Comparison of ENCODE assay signal across 9 cellular contexts in the genomic region with DNA sequence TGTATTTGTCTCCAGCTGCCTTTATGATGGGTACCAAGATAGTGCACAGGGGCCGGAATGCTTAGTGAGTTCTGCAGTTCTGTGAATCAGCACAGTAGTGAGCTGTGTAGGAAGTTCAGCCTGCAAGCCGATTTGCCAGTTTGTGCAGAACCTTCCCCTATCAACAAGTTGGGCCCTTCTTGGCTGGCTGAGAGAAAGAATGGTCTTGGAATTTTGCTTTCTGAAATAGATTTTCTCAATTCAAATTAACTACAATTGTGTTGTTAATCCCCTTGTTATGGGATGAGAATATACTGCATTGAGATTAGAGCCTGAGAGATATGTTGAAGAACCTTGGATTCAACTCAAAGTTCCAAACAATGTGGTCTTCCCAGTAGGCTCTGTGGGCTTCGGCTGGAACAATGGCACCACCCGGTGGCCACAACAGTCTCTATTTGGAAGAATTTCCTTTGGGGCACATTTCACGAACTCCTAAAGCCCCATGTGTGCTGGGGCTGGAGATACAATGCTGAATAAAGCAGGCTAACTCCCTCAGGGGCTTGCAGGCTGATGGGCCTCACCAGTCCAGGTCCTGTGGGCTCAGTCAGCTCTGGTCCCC. TPM values are rescaled to one million over a fixed set of nuclear protein-coding genes. Genes with fewer than 3 reads are reported as not detected.
DNase-seq lines count a peak whose midpoint lies in the region; ATAC-seq, FAIRE-seq and TF ChIP-seq lines count a peak whose summit lies in the region.
"Had no signal": no experiment of that assay in that cellular context is flagged by ENCODE, and none has a peak within 500 bp of the region (broad histone marks: within the 10 kb centered on the region; RNA-seq: fewer than 3 reads in every experiment).

No MANE protein-coding gene starts in this region.

- DNase-seq in DMS79 treated with DMSO at 0.1 percent for 48 hours (lab: John Stamatoyannopoulos, UW), result peak; percentile 74
- peak; percentile 51 to 56 for DNase-seq in NOMO-1 (lab: John Stamatoyannopoulos, UW; ENCODE audit: unreplicated experiment in 2 of 2)
- peak; percentile 34 for DNase-seq in endothelial cell of umbilical vein (ENCODE audit: low read depth, low spot score)
- DNase-seq in midbrain (lab: John Stamatoyannopoulos, UW), result peak; percentile 13
- DNase-seq in effector memory CD8-positive, alpha-beta T cell, result no peak

- H3K4me1 Mint-ChIP-seq in effector memory CD8-positive, alpha-beta T cell (ENCODE audit: low read depth in 2 of 2), result no peaks in the 10 kb centered on the region

- H3K79me2 ChIP-seq in endothelial cell of umbilical vein (ENCODE audit: control insufficient read depth, insufficient read depth, low read length), result no peaks in the 10 kb centered on the region

- no peak overlapping the region for H3K27ac ChIP-seq in endothelial cell of umbilical vein (ENCODE audit: insufficient read depth, low read depth, low read length)

- no peak overlapping the region for H3K4me3 ChIP-seq in endothelial cell of umbilical vein (replicated peaks in 1 of 3; ENCODE audit: insufficient read depth in 1 of 3, low read depth in 1 of 3, low read length in 3 of 3)

- CTCF ChIA-PET in endothelial cell of umbilical vein (lab: Charles Lee), result interaction anchor here (1.3 to 1.4 kb wide), 3 partner anchors 799 to 1309 kb away, joined by 3 to 5 read pairs (median 3); no protein-coding TSS in a partner anchor

- peak; percentile 73 for ATAC-seq in HG03342 (IDR thresholded peaks at IDR 0.05; ENCODE audit: unreplicated experiment)
- ATAC-seq in GM19324 (IDR thresholded peaks at IDR 0.05; ENCODE audit: low FRiP score, unreplicated experiment), result no peak
- no peak for ATAC-seq in effector memory CD8-positive, alpha-beta T cell (replicated peaks)
- no peak for ATAC-seq in HG02970 (IDR thresholded peaks at IDR 0.05; ENCODE audit: low FRiP score, unreplicated experiment)

- POLR2A ChIA-PET in endothelial cell of umbilical vein (lab: Charles Lee), result no interaction called here

- peaks cover 0 to 1% of the 10 kb centered on the region in 2 donors for H3K9me3 Mint-ChIP-seq in effector memory CD8-positive, alpha-beta T cell

- H3K27me3 Mint-ChIP-seq in effector memory CD8-positive, alpha-beta T cell, result peaks cover 13 to 19% of the 10 kb centered on the region in 2 donors

- no peaks in the 10 kb centered on the region for H3K4me1 ChIP-seq in endothelial cell of umbilical vein (ENCODE audit: control insufficient read depth, extremely low read depth, insufficient read depth, low read length)

- no peaks in the 10 kb centered on the region for H3K9me1 ChIP-seq in endothelial cell of umbilical vein (replicated peaks; ENCODE audit: control insufficient read depth, extremely low read depth, insufficient read depth, low read length)

- H3K4me2 ChIP-seq in endothelial cell of umbilical vein (ENCODE audit: insufficient read depth, low read length), result no peak overlapping the region

- H3K27me3 ChIP-seq in endothelial cell of umbilical vein (ENCODE audit: control insufficient read depth in 2 of 2, insufficient read depth in 2 of 2, low read length in 2 of 2), result no peaks in the 10 kb centered on the region

- no peaks in the 10 kb centered on the region for H4K20me1 ChIP-seq in endothelial cell of umbilical vein (replicated peaks; ENCODE audit: control insufficient read depth, extremely low read depth, insufficient read depth, low read length)

- no peak overlapping the region for H2AFZ ChIP-seq in endothelial cell of umbilical vein (ENCODE audit: low read depth, low read length)

- peak; percentile 15 for FAIRE-seq in endothelial cell of umbilical vein (lab: Jason Lieb, UNC)

- no peak overlapping the region for H3K9ac ChIP-seq in endothelial cell of umbilical vein (replicated peaks; ENCODE audit: extremely low read depth, insufficient read depth, low read length)

- intact Hi-C loops in endothelial cell of umbilical vein (cut with micrococcal nuclease), result loop anchor here (2.0 kb wide), 2 partner anchors 800 to 1310 kb away; no protein-coding TSS in a partner anchor

- no peaks in the 10 kb centered on the region for H3K36me3 Mint-ChIP-seq in effector memory CD8-positive, alpha-beta T cell (ENCODE audit: insufficient read depth)
- H3K36me3 Mint-ChIP-seq: memory B cell had no signal

- TF ChIP-seq POLR2A in endothelial cell of umbilical vein (IDR thresholded peaks at IDR 0.05; ENCODE audit: low read depth, low read length), result no peak

- dilution Hi-C loops in endothelial cell of umbilical vein (cut with MboI; ENCODE audit: extremely low pct_ligation_motif_present, low sequenced_read_pairs), result no loop called here

- peak; percentile 15 to 27 for TF ChIP-seq CTCF in endothelial cell of umbilical vein (IDR thresholded peaks at IDR 0.05; ENCODE audit: extremely low read depth in 1 of 2, insufficient read depth in 1 of 2, low read depth in 1 of 2, low read length in 2 of 2)

- no peaks in the 10 kb centered on the region for H3K36me3 ChIP-seq in endothelial cell of umbilical vein (ENCODE audit: control insufficient read depth in 2 of 2, extremely low read depth in 1 of 2, insufficient read depth in 2 of 2, low read length in 2 of 2)

- no peaks in the 10 kb centered on the region for H3K9me3 ChIP-seq in endothelial cell of umbilical vein (replicated peaks; ENCODE audit: control insufficient read depth, insufficient read depth, low read length)

- no peak overlapping the region for H3K27ac Mint-ChIP-seq in effector memory CD8-positive, alpha-beta T cell
- H3K27ac Mint-ChIP-seq: memory B cell had no signal

- no peak overlapping the region for H3K4me3 Mint-ChIP-seq in effector memory CD8-positive, alpha-beta T cell
- H3K4me3 Mint-ChIP-seq: memory B cell had no signal

- BruUV-seq in endothelial cell of umbilical vein (replicated peaks; lab: Mats Ljungman, UMichigan), result no TSS peak

TF ChIP-seq in endothelial cell of umbilical vein, 7 proteins besides CTCF, POLR2A, EP300 and RAD21:
- TF ChIP-seq MYC (IDR thresholded peaks at IDR 0.05; ENCODE audit: low read depth, low read length), result no peak
- TF ChIP-seq FOS (IDR thresholded peaks at IDR 0.05; ENCODE audit: borderline replicate concordance, insufficient read depth, low read length), result no peak
- TF ChIP-seq, protein P1, sequence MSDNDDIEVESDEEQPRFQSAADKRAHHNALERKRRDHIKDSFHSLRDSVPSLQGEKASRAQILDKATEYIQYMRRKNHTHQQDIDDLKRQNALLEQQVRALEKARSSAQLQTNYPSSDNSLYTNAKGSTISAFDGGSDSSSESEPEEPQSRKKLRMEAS (IDR thresholded peaks at IDR 0.05; ENCODE audit: insufficient read depth, insufficient read length), result no peak
- no peak for TF ChIP-seq JUN (IDR thresholded peaks at IDR 0.05; ENCODE audit: borderline replicate concordance, insufficient read depth, insufficient read length, low read depth)
- no peak for TF ChIP-seq POLR2AphosphoS5 (IDR thresholded peaks at IDR 0.05; ENCODE audit: insufficient read depth, low read depth, low read length)
- no peak for TF ChIP-seq GATA2 (IDR thresholded peaks at IDR 0.05; ENCODE audit: insufficient read depth, insufficient read length, low read depth, low read length)
- no peak for TF ChIP-seq EZH2 (IDR thresholded peaks at IDR 0.05; ENCODE audit: borderline replicate concordance, low read depth, low read length, severe bottlenecking)

RNA-seq across cellular contexts. Expression of a gene that starts 59.1 kb away (rescaled TPM):
- not detected in 2 replicates for total RNA-seq in endothelial cell of umbilical vein
- polyA plus RNA-seq in endothelial cell of umbilical vein, result not detected in 2 replicates
- polyA plus RNA-seq in endothelial cell of umbilical vein (2011; cell fraction: cytosol; rRNA removed), result not detected in 2 replicates
- not detected in 2 replicates for polyA plus RNA-seq in endothelial cell of umbilical vein (2011; cell fraction: nucleus; rRNA removed)
- not detected in 2 replicates for polyA plus RNA-seq in endothelial cell of umbilical vein (2012)
- polyA minus RNA-seq in endothelial cell of umbilical vein, result not detected in 2 replicates
- not detected for polyA minus RNA-seq in endothelial cell of umbilical vein (2011; cell fraction: cytosol; rRNA and poly(A)+ RNA removed)
- polyA minus RNA-seq in endothelial cell of umbilical vein (2011; cell fraction: nucleus; rRNA and poly(A)+ RNA removed), result not detected in 2 replicates

Comparison
In these comparisons a context has a peak if more than half of its experiments do, and no peak if none do; other contexts are left out.
1. DNase-seq: peak in DMS79 treated with DMSO at 0.1 percent for 48 hours (single experiment), NOMO-1 (2 of 2), endothelial cell of umbilical vein (single experiment) and midbrain (single experiment); none in effector memory CD8-positive, alpha-beta T cell (0 of 3).